19 cellular contexts compared by ENCODE assay signal in genomic region chr9:92620870-92621269, GRCh38. TPM values are rescaled to one million over a fixed set of nuclear protein-coding genes. Genes with fewer than 3 reads are reported as not detected.
DNase-seq lines count a peak whose midpoint lies in the region; ATAC-seq and TF ChIP-seq lines count a peak whose summit lies in the region.
"Had no signal": no experiment of that assay in that cellular context is flagged by ENCODE, and none has a peak within 500 bp of the region (broad histone marks: within the 10 kb centered on the region; RNA-seq: fewer than 3 reads in every experiment).

No MANE protein-coding gene starts in this region.

- 96% methylated on average over 4 of the region's 5 CpGs; no CpG with 5 or more reads in 1 of the 2 donors for WGBS in gastroesophageal sphincter (ENCODE audit: low coverage in 1 of 2), 2 donors

- H3K9ac ChIP-seq in rectal smooth muscle tissue (ENCODE audit: low read length) = no peak overlapping the region
- H3K9ac ChIP-seq: BLaER1 treated with 17β-estradiol and CSF1 and Interleukin-3, amounts not matched to agents 10 nM and 100 nM had no signal

- H3K36me3 ChIP-seq in gastroesophageal sphincter = peaks cover 0 to 20% of the 10 kb centered on the region in 2 donors
- peaks cover 4% of the 10 kb centered on the region for H3K36me3 ChIP-seq in rectal smooth muscle tissue (ENCODE audit: control insufficient read depth, insufficient read depth, low read length)
- H3K36me3 ChIP-seq in uterus = no peaks in the 10 kb centered on the region

- peaks cover 18 to 81% (median 32%) of the 10 kb centered on the region in 3 donors for H3K4me1 ChIP-seq in gastroesophageal sphincter
- H3K4me1 ChIP-seq in rectal smooth muscle tissue (ENCODE audit: control insufficient read depth, insufficient read depth, low read length) = peaks cover 33% of the 10 kb centered on the region
- H3K4me1 ChIP-seq in uterus = peaks cover 12 to 13% of the 10 kb centered on the region in 2 donors

- TF ChIP-seq EP300 in gastroesophageal sphincter (IDR thresholded peaks at IDR 0.05) = no peak

- H3K4me3 ChIP-seq in gastroesophageal sphincter (no peak overlapping the region), rectal smooth muscle tissue (ENCODE audit: low read length) (no peak overlapping the region), uterus (no peak overlapping the region)
- H3K4me3 ChIP-seq: BLaER1 treated with 17β-estradiol and CSF1 and Interleukin-3, amounts not matched to agents 10 nM and 100 nM; K562 had no signal

- intact Hi-C loops in Right ventricle myocardium inferior (cut with DNase I) (no loop called here), cardiac septum (cut with DNase I) (no loop called here), uterus (cut with DNase I; ENCODE audit: low total_unique reads) (no loop called here)

- TF ChIP-seq CTCF in gastroesophageal sphincter (IDR thresholded peaks at IDR 0.05) (no peak), uterus (IDR thresholded peaks at IDR 0.05) (no peak), GM13977 (IDR thresholded peaks at IDR 0.05; ENCODE audit: extremely low read depth, insufficient read depth, missing control alignments) (no peak)

- in situ Hi-C loops in GM13977 (cut with MboI; ENCODE audit: low pct_unique_long_range_greater_than_20kb, low sequenced_read_pairs, unreplicated experiment) = no loop called here

- ATAC-seq in Right ventricle myocardium inferior (peak; percentile 33), gastroesophageal sphincter (no peak)
- ATAC-seq: K562 had no signal

- no peak for TF ChIP-seq POLR2A in gastroesophageal sphincter (IDR thresholded peaks at IDR 0.05)
- TF ChIP-seq POLR2A in uterus (IDR thresholded peaks at IDR 0.05) = no peak

- H3K9me3 ChIP-seq in gastroesophageal sphincter (no peaks in the 10 kb centered on the region), uterus (no peaks in the 10 kb centered on the region)

- DNase-seq in Right ventricle myocardium inferior (ENCODE audit: missing footprints) = no peak
- DNase-seq in cardiac septum (ENCODE audit: low spot score) = no peak
- DNase-seq in uterus = peak in 1 of 2 donors; percentile 40
- no peak for DNase-seq in NCI-H146 treated with DMSO at 0.1 percent for 48 hours (lab: John Stamatoyannopoulos, UW; ENCODE audit: unreplicated experiment)
- no peak for DNase-seq in GM13977 (ENCODE audit: low spot score)
- no peak for DNase-seq in NOMO-1 treated with dmso at 0.1 percent for 144 hours (lab: John Stamatoyannopoulos, UW; ENCODE audit: unreplicated experiment)
- DNase-seq: CD8-positive, alpha-beta memory T cell; DMS79 treated with DMSO at 0.1 percent for 48 hours; HCEC 1CT; NCI-H1417 treated with DMSO at 0.1 percent for 48 hours; NCI-H2029 treated with DMSO at 0.1 percent for 48 hours; NCI-H2171 treated with DMSO at 0.1 percent for 48 hours; NCI-H446 treated with DMSO at 0.1 percent for 48 hours; NCI-H748 treated with DMSO at 0.1 percent for 48 hours; RPMI8226 had no signal

- peak overlapping the region in 3 of 4 donors; percentile 65 to 91 (median 89) for H3K27ac ChIP-seq in gastroesophageal sphincter
- peak overlapping the region; percentile 33 for H3K27ac ChIP-seq in rectal smooth muscle tissue (ENCODE audit: low read depth, low read length)
- peak overlapping the region; percentile 48 to 84 for H3K27ac ChIP-seq in uterus
- H3K27ac ChIP-seq: BLaER1 treated with 17β-estradiol and CSF1 and Interleukin-3, amounts not matched to agents 10 nM and 100 nM had no signal

- H3K27me3 ChIP-seq in gastroesophageal sphincter = no peaks in the 10 kb centered on the region
- no peaks in the 10 kb centered on the region for H3K27me3 ChIP-seq in rectal smooth muscle tissue (ENCODE audit: control insufficient read depth, insufficient read depth, low read length)
- no peaks in the 10 kb centered on the region for H3K27me3 ChIP-seq in uterus
- H3K27me3 ChIP-seq: BLaER1 treated with 17β-estradiol and CSF1 and Interleukin-3, amounts not matched to agents 10 nM and 100 nM had no signal

RNA-seq across cellular contexts. Expression of gene IPPK, which starts 49.1 kb away (rescaled TPM):
- 5.9 TPM for total RNA-seq in Right ventricle myocardium inferior
- 13.1 TPM for total RNA-seq in cardiac septum
- 10 to 100 TPM in 1 of 4 donors, 1 to 10 TPM in 3; 7.2 to 14.1 (median 8.9) TPM for total RNA-seq in gastroesophageal sphincter
- 10 to 100 TPM in 2 of 4 donors, 1 to 10 TPM in 2; 5.9 to 13.1 (median 8.5) TPM for total RNA-seq in uterus

Comparison
In these comparisons a context has a peak if more than half of its experiments do, and no peak if none do; other contexts are left out.
1. H3K27ac ChIP-seq: peak in every context shown above with its lines; median percentile 89 in gastroesophageal sphincter; 66 in uterus; 33 in rectal smooth muscle tissue.